Comparison of ENCODE assay signal across 8 cellular contexts in genomic region chr12:55972045-55972843, GRCh38. TPM values are rescaled to one million over a fixed set of nuclear protein-coding genes. Genes with fewer than 3 reads are reported as not detected.
DNase-seq lines count a peak whose midpoint lies in the region; ATAC-seq and TF ChIP-seq lines count a peak whose summit lies in the region.

No MANE protein-coding gene starts in this region.

- TF ChIP-seq CTCF in OCI-LY3 (IDR thresholded peaks at IDR 0.05; ENCODE audit: low read depth, low read length) (no peak), prostate gland (IDR thresholded peaks at IDR 0.05) (no peak)

- H3K4me1 ChIP-seq in OCI-LY3 (ENCODE audit: low read length) (peaks cover 34% of the 10 kb centered on the region), prostate gland (replicated peaks) (no peaks in the 10 kb centered on the region)

- H3K9me3 ChIP-seq in OCI-LY3 (ENCODE audit: insufficient read depth, low read length) (no peaks in the 10 kb centered on the region), prostate gland (no peaks in the 10 kb centered on the region)

- ATAC-seq in HG02938 (IDR thresholded peaks at IDR 0.05; ENCODE audit: unreplicated experiment) (no peak), GM18868 (IDR thresholded peaks at IDR 0.05; ENCODE audit: unreplicated experiment) (no peak)

- peak; percentile 82 for DNase-seq in ELR (ENCODE audit: low read depth)
- peak; percentile 34 to 46 for DNase-seq in erythroblast (lab: John Stamatoyannopoulos, UW)
- DNase-seq in prostate gland (ENCODE audit: low spot score), result no peak
- DNase-seq in NK-92 treated with Interleukin-12 subunit alpha and Interleukin-12 subunit beta, amount 100 ng/mL, for 24 hours (lab: John Stamatoyannopoulos, UW), result no peak
- no peak for DNase-seq in SIG-M5 treated with dmso at 0.1 percent for 504 hours (lab: John Stamatoyannopoulos, UW; ENCODE audit: unreplicated experiment)

- H3K27me3 ChIP-seq in OCI-LY3 (ENCODE audit: low read depth, low read length), result no peaks in the 10 kb centered on the region
- no peaks in the 10 kb centered on the region for H3K27me3 ChIP-seq in prostate gland (replicated peaks; ENCODE audit: insufficient read depth)

- H3K4me3 ChIP-seq in OCI-LY3 (ENCODE audit: low read length) (peak overlapping the region; percentile 81), prostate gland (peak overlapping the region in 1 of 2 donors; percentile 50)

- H3K27ac ChIP-seq in OCI-LY3 (ENCODE audit: low read length), result peak overlapping the region; percentile 51; the same call in 1 of the 2 replicates
- peak overlapping the region; percentile 91 to 94 for H3K27ac ChIP-seq in prostate gland

- no peak overlapping the region for H2AFZ ChIP-seq in OCI-LY3 (ENCODE audit: low read depth, low read length)

- TF ChIP-seq POLR2A in erythroblast (IDR thresholded peaks at IDR 0.05; ENCODE audit: low read length) (no peak), prostate gland (IDR thresholded peaks at IDR 0.05) (no peak)

- intact Hi-C loops in prostate gland (cut with DNase I), result no loop called here

- no peaks in the 10 kb centered on the region for H4K20me1 ChIP-seq in OCI-LY3 (ENCODE audit: insufficient read depth, low read length)

- peak overlapping the region; percentile 73 for H3K4me2 ChIP-seq in OCI-LY3 (ENCODE audit: low read length)

- peak overlapping the region; percentile 71; the same call in 1 of the 2 replicates for H3K9ac ChIP-seq in OCI-LY3 (ENCODE audit: low read length)

- WGBS in prostate gland, result 44% methylated on average over 4 of the region's 4 CpGs

- H3K36me3 ChIP-seq in OCI-LY3 (replicated peaks; ENCODE audit: low read depth, low read length), result peaks cover 25% of the 10 kb centered on the region
- H3K36me3 ChIP-seq in prostate gland, result no peaks in the 10 kb centered on the region

- H3K79me2 ChIP-seq in OCI-LY3 (ENCODE audit: low read length), result peaks cover 29% of the 10 kb centered on the region

RNA-seq across cellular contexts. Expression of gene RAB5B, which starts 1.6 kb away (rescaled TPM):
- 100 to 1,000 TPM in 1 of 2 donors, 10 to 100 TPM in 1; 82.5 to 191 TPM for total RNA-seq in prostate gland

RNA-seq across cellular contexts. Expression of gene CDK2, which starts 5.6 kb away (rescaled TPM):
- total RNA-seq in prostate gland, result 10 to 100 TPM; 24.3 to 28.2 TPM

RNA-seq across cellular contexts. Expression of gene PMEL, which starts 6.4 kb away (rescaled TPM):
- total RNA-seq in prostate gland, result 1 to 10 TPM in 1 of 2 donors, under 1 TPM in 1; 0.18 to 8.6 TPM

RNA-seq across cellular contexts. Expression of gene SUOX, which starts 24.8 kb away (rescaled TPM):
- total RNA-seq in prostate gland, result 10 to 100 TPM; 23.6 to 49.6 TPM

RNA-seq across cellular contexts. Expression of gene DGKA, which starts 41.3 kb away (rescaled TPM):
- 100 to 1,000 TPM in 1 of 2 donors, 10 to 100 TPM in 1; 74.9 to 161 TPM for total RNA-seq in prostate gland

Comparison
In these comparisons a context has a peak if more than half of its experiments do, and no peak if none do; other contexts are left out.
1. DNase-seq: peak in ELR (single experiment) and erythroblast (2 of 2); none in prostate gland (single experiment), NK-92 treated with Interleukin-12 subunit alpha and Interleukin-12 subunit beta, amount 100 ng/mL, for 24 hours (single experiment) and SIG-M5 treated with dmso at 0.1 percent for 504 hours (single experiment).